ENCODE assay signal across 9 cellular contexts in genomic region chr17:35313875-35314409, GRCh38. TPM values are rescaled to one million over a fixed set of nuclear protein-coding genes. Genes with fewer than 3 reads are reported as not detected.
DNase-seq lines count a peak whose midpoint lies in the region; ATAC-seq and TF ChIP-seq lines count a peak whose summit lies in the region.
"Had no signal": no experiment of that assay in that cellular context is flagged by ENCODE, and none has a peak within 500 bp of the region (broad histone marks: within the 10 kb centered on the region; RNA-seq: fewer than 3 reads in every experiment).

No MANE protein-coding gene starts in this region.

- H3K9ac ChIP-seq in iPS-15b (ENCODE audit: low read depth, low read length) = no peak overlapping the region

- no peak for TF ChIP-seq POLR2A in erythroblast (IDR thresholded peaks at IDR 0.05; ENCODE audit: low read length)

- H3K27me3 ChIP-seq in H7 (ENCODE audit: control insufficient read depth, insufficient read depth, low read length) = peaks cover 12% of the 10 kb centered on the region
- peaks cover 16% of the 10 kb centered on the region for H3K27me3 ChIP-seq in iPS-15b (ENCODE audit: control insufficient read depth, insufficient read depth, low read length)

- H3K9me3 ChIP-seq in iPS-15b (ENCODE audit: control insufficient read depth, insufficient read depth, low read length) = no peaks in the 10 kb centered on the region

- peak; percentile 27 for DNase-seq in H7
- DNase-seq in activated T-cell treated with anti-CD3 and anti-CD28 coated beads, Interleukin-2, amount 50 U/mL, for 48 hours = peak; percentile 30 to 31
- peak; percentile 5 for DNase-seq in stimulated activated CD4-positive, alpha-beta T cell treated with anti-CD3 and anti-CD28 coated beads, Interleukin-4, amount 100 ng/mL, for 1 hour
- DNase-seq in NCI-H446 treated with DMSO at 0.1 percent for 48 hours (lab: John Stamatoyannopoulos, UW) = no peak
- DNase-seq in erythroblast (lab: John Stamatoyannopoulos, UW) = no peak
- DNase-seq: T1000 had no signal

- ATAC-seq in HG03469 (IDR thresholded peaks at IDR 0.05; ENCODE audit: unreplicated experiment) = no peak
- no peak for ATAC-seq in GM21447 (IDR thresholded peaks at IDR 0.05; ENCODE audit: unreplicated experiment)

- H3K4me1 ChIP-seq in iPS-15b (ENCODE audit: control insufficient read depth, insufficient read depth, low read length) = peaks cover 9% of the 10 kb centered on the region

- peak overlapping the region; percentile 62 for H3K4me3 ChIP-seq in H7 (ENCODE audit: insufficient read depth, low read depth, low read length)
- H3K4me3 ChIP-seq in iPS-15b (ENCODE audit: low read depth, low read length) = peak overlapping the region; percentile 87

- H3K36me3 ChIP-seq in H7 (replicated peaks; ENCODE audit: control insufficient read depth, insufficient read depth, low read length) (no peaks in the 10 kb centered on the region), iPS-15b (ENCODE audit: control insufficient read depth, insufficient read depth, low read length) (no peaks in the 10 kb centered on the region)

RNA-seq across cellular contexts. Expression of gene SLFN11, which starts 59.5 kb away (rescaled TPM):
- total RNA-seq in H7 (2014; rRNA removed; shearing (Covaris generic)) = 0.21 and 0.41 TPM in 2 replicates

Comparison
In these comparisons a context has a peak if more than half of its experiments do, and no peak if none do; other contexts are left out.
1. DNase-seq: peak in H7 (single experiment), activated T-cell treated with anti-CD3 and anti-CD28 coated beads, Interleukin-2, amount 50 U/mL, for 48 hours (2 of 2) and stimulated activated CD4-positive, alpha-beta T cell treated with anti-CD3 and anti-CD28 coated beads, Interleukin-4, amount 100 ng/mL, for 1 hour (single experiment); none in NCI-H446 treated with DMSO at 0.1 percent for 48 hours (single experiment) and erythroblast (0 of 2).